In the genomic region with DNA sequence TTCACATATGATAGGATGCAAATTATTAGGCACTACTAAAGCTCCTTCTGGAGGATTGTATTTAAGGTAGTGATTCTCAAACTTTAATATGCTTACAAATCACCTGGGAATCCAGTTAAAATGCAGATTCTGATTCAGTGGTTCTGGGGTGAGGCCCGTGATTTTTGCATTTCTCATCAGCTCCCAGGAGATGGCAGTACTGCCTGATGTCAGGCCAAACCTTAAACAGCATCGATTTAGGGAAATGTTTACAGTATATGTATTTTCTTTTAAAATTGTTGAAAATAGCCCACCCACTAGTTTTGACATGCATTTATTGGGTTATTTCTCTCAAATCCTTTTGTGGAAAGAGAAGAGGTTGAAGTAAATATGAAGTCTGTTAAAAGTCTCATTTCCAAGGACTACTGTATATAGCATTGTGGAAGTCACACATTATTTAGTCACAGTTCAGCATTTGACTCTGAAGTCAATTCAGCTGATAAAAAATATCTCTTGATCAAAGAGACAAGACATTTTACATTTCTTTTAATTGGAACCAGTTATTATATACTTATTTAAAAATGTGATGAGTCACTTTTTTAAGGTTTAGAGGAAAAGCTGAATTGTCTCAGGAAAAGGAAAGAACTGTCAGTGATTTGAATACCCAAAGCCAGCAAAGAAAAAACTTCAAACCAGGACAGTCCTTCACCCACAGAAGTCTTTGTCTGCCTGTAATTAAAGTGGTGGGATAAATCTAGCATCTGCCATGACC, we compare ENCODE assay signal across 8 cellular contexts. TPM values are rescaled to one million over a fixed set of nuclear protein-coding genes. Genes with fewer than 3 reads are reported as not detected.
A peak's percentile ranks its signal among the peaks of the same experiment; 100 is the strongest.
DNase-seq lines count a peak whose midpoint lies in the region; ATAC-seq, FAIRE-seq and TF ChIP-seq lines count a peak whose summit lies in the region.

No MANE protein-coding gene starts in this region.

- no peak for TF ChIP-seq EP300 in neural cell (conservative IDR thresholded peaks at IDR 0.05; ENCODE audit: poor library complexity, severe bottlenecking)

- no peak overlapping the region for H3K4me3 Mint-ChIP-seq in activated CD4-positive, alpha-beta T cell treated with anti-CD3 and anti-CD28 coated beads for 36 hours

- CTCF ChIA-PET in activated CD4-positive, alpha-beta T cell treated with anti-CD3 and anti-CD28 coated beads for 36 hours (lab: Charles Lee): interaction anchor here (0.6 to 6.7 kb wide), 27 partner anchors 9 to 727 kb away, joined by 3 to 95 read pairs (median 4); a partner anchor contains a TSS

- no peaks in the 10 kb centered on the region for H3F3A ChIP-seq in neural cell (ENCODE audit: insufficient read depth, low read length, poor library complexity, severe bottlenecking)

- TF ChIP-seq RAD21 in neural cell (conservative IDR thresholded peaks at IDR 0.05): peak; percentile 41

- intact Hi-C loops in activated CD4-positive, alpha-beta T cell treated with anti-CD3 and anti-CD28 coated beads for 36 hours (cut with DNase I, micrococcal nuclease): loop anchor here in 1 of 2 experiments (1.0 to 5.0 kb wide), 3 partner anchors 355 to 730 kb away; no protein-coding TSS in a partner anchor
- intact Hi-C loops in esophagus squamous epithelium (cut with DNase I): no loop called here

- H3K36me3 Mint-ChIP-seq in activated CD4-positive, alpha-beta T cell treated with anti-CD3 and anti-CD28 coated beads for 36 hours (ENCODE audit: low read depth): no peaks in the 10 kb centered on the region

- H3K9ac ChIP-seq in neural cell (ENCODE audit: low read length): no peak overlapping the region

- H3K4me1 ChIP-seq in esophagus squamous epithelium: peaks cover 0 to 12% (median 0%) of the 10 kb centered on the region in 3 donors

- no peak overlapping the region for H3K4me2 ChIP-seq in neural cell (ENCODE audit: low read length)

- peaks cover 4% of the 10 kb centered on the region for H3K4me1 Mint-ChIP-seq in activated CD4-positive, alpha-beta T cell treated with anti-CD3 and anti-CD28 coated beads for 36 hours

- peak; percentile 73 for FAIRE-seq in TTC549 (lab: Jason Lieb, UNC)

- H3K4me3 ChIP-seq in esophagus squamous epithelium: no peak overlapping the region
- no peak overlapping the region for H3K4me3 ChIP-seq in neural cell (ENCODE audit: low read length)

- no peaks in the 10 kb centered on the region for H3K27me3 ChIP-seq in esophagus squamous epithelium
- H3K27me3 ChIP-seq in neural cell (ENCODE audit: insufficient read depth, low read depth, low read length): no peaks in the 10 kb centered on the region

- peak; percentile 81 for ATAC-seq in activated CD4-positive, alpha-beta T cell treated with anti-CD3 and anti-CD28 coated beads for 36 hours
- ATAC-seq in HG03378 (IDR thresholded peaks at IDR 0.05; ENCODE audit: unreplicated experiment) (peak; percentile 58), HG02885 (IDR thresholded peaks at IDR 0.05; ENCODE audit: poor library complexity, unreplicated experiment) (no peak)

- H3K27me3 Mint-ChIP-seq in activated CD4-positive, alpha-beta T cell treated with anti-CD3 and anti-CD28 coated beads for 36 hours: no peaks in the 10 kb centered on the region

- peak; percentile 53 for DNase-seq in activated CD4-positive, alpha-beta T cell treated with anti-CD3 and anti-CD28 coated beads for 36 hours
- no peak for DNase-seq in activated CD4-positive, alpha-beta T cell treated with anti-CD3 and anti-CD28 coated beads for 1 hour
- DNase-seq in esophagus squamous epithelium (lab: John Stamatoyannopoulos, UW) (no peak), NCI-H1048 (lab: John Stamatoyannopoulos, UW) (no peak)

- H3K9me3 Mint-ChIP-seq in activated CD4-positive, alpha-beta T cell treated with anti-CD3 and anti-CD28 coated beads for 36 hours (ENCODE audit: low read depth): no peaks in the 10 kb centered on the region

- H3K27ac Mint-ChIP-seq in activated CD4-positive, alpha-beta T cell treated with anti-CD3 and anti-CD28 coated beads for 36 hours: no peak overlapping the region

- peak; percentile 10 to 62 (median 47) for TF ChIP-seq CTCF in esophagus squamous epithelium (IDR thresholded peaks at IDR 0.05)
- peak; percentile 62 for TF ChIP-seq CTCF in neural cell (IDR thresholded peaks at IDR 0.05; ENCODE audit: poor library complexity, severe bottlenecking)

- 3% methylated on average over 2 of the region's 2 CpGs for WGBS in esophagus squamous epithelium, 2 donors

- H3K79me2 ChIP-seq in neural cell (replicated peaks; ENCODE audit: insufficient read depth, low read length): no peaks in the 10 kb centered on the region

- H4K20me1 ChIP-seq in neural cell (ENCODE audit: insufficient read depth): no peaks in the 10 kb centered on the region

- H3K9me3 ChIP-seq in esophagus squamous epithelium (no peaks in the 10 kb centered on the region), neural cell (ENCODE audit: low read length) (no peaks in the 10 kb centered on the region)

- POLR2A ChIA-PET in activated CD4-positive, alpha-beta T cell treated with anti-CD3 and anti-CD28 coated beads for 36 hours (lab: Charles Lee): interaction anchor here (0.7 kb wide), 1 partner anchor 119 kb away, joined by 3 read pairs; no protein-coding TSS in a partner anchor

- TF ChIP-seq POLR2A in esophagus squamous epithelium (IDR thresholded peaks at IDR 0.05): no peak

- H3K9me2 ChIP-seq in neural cell (ENCODE audit: insufficient read depth, low read length): no peaks in the 10 kb centered on the region

- H2AFZ ChIP-seq in neural cell (ENCODE audit: low read depth, low read length): no peak overlapping the region

- H3K36me3 ChIP-seq in esophagus squamous epithelium (peaks cover 0 to 5% (median 0%) of the 10 kb centered on the region in 3 donors), neural cell (ENCODE audit: insufficient read depth, low read length) (peaks cover 5% of the 10 kb centered on the region)

- H3K27ac ChIP-seq in esophagus squamous epithelium (no peak overlapping the region), neural cell (ENCODE audit: low read length) (no peak overlapping the region)

TF ChIP-seq in neural cell, 6 proteins besides CTCF, POLR2A, EP300 and RAD21:
- TF ChIP-seq EZH2 (IDR thresholded peaks at IDR 0.05; ENCODE audit: borderline replicate concordance, insufficient read depth, low read length, poor library complexity, severe bottlenecking) (no peak), SMC3 (conservative IDR thresholded peaks at IDR 0.05; ENCODE audit: poor library complexity) (peak; percentile 60), MXI1 (conservative IDR thresholded peaks at IDR 0.05; ENCODE audit: poor library complexity, severe bottlenecking) (no peak), TAF1 (IDR thresholded peaks at IDR 0.05; ENCODE audit: low read depth) (no peak)
- TF ChIP-seq, protein P1, sequence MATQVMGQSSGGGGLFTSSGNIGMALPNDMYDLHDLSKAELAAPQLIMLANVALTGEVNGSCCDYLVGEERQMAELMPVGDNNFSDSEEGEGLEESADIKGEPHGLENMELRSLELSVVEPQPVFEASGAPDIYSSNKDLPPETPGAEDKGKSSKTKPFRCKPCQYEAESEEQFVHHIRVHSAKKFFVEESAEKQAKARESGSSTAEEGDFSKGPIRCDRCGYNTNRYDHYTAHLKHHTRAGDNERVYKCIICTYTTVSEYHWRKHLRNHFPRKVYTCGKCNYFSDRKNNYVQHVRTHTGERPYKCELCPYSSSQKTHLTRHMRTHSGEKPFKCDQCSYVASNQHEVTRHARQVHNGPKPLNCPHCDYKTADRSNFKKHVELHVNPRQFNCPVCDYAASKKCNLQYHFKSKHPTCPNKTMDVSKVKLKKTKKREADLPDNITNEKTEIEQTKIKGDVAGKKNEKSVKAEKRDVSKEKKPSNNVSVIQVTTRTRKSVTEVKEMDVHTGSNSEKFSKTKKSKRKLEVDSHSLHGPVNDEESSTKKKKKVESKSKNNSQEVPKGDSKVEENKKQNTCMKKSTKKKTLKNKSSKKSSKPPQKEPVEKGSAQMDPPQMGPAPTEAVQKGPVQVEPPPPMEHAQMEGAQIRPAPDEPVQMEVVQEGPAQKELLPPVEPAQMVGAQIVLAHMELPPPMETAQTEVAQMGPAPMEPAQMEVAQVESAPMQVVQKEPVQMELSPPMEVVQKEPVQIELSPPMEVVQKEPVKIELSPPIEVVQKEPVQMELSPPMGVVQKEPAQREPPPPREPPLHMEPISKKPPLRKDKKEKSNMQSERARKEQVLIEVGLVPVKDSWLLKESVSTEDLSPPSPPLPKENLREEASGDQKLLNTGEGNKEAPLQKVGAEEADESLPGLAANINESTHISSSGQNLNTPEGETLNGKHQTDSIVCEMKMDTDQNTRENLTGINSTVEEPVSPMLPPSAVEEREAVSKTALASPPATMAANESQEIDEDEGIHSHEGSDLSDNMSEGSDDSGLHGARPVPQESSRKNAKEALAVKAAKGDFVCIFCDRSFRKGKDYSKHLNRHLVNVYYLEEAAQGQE (IDR thresholded peaks at IDR 0.05; ENCODE audit: borderline replicate concordance): no peak

RNA-seq across cellular contexts. Expression of a gene that starts 21.2 kb away (rescaled TPM):
- 10 to 100 TPM; 17.8 to 25.4 TPM for total RNA-seq in activated CD4-positive, alpha-beta T cell treated with anti-CD3 and anti-CD28 coated beads for 36 hours
- total RNA-seq in esophagus squamous epithelium: 100 to 1,000 TPM in 1 of 4 donors, 10 to 100 TPM in 3; 51.5 to 108 (median 69.7) TPM
- 30.7 and 37.7 TPM in 2 replicates for polyA plus RNA-seq in neural cell
- polyA minus RNA-seq in neural cell: 46.3 and 50.0 TPM in 2 replicates
